ENCODE assay signal across 8 cellular contexts in the genomic region with DNA sequence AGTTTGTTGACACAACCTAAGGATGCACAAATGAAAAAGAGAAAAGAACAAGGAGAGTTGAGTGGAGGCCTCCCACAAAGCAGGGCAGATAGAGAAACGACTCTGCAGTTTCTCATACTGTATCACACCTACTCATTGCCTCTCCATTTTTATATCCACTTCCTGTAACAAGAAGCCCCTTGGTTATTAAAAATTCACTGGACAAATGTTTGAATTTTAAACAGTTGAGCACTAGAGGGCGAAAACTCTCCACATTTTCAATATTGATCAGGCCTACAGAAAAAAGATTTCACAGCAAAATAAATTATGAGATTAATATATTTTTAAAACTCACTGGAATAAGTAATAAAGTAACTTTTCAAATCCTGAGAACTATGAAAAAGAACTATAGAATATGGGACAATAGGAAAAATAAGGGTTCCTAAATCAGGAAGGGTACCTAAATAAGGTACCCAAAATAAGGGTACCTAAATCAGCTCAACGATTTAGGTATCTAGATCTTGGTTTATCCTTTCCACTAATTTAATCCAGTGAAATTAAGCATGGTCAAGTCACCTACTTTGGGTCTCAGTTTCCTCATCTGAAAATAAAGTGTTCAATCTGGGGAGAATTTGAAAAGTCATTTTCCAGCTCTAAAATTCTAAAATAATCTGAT. TPM values are rescaled to one million over a fixed set of nuclear protein-coding genes. Genes with fewer than 3 reads are reported as not detected.
A peak's percentile ranks its signal among the peaks of the same experiment; 100 is the strongest.
DNase-seq lines count a peak whose midpoint lies in the region; ATAC-seq and TF ChIP-seq lines count a peak whose summit lies in the region.

No MANE protein-coding gene starts in this region.

- H3K27me3 Mint-ChIP-seq in brain: no peaks in the 10 kb centered on the region

- intact Hi-C loops in sciatic nerve (cut with DNase I): no loop called here

- peak overlapping the region in 2 of 5 experiments; percentile 30 to 54 for H3K27ac Mint-ChIP-seq in brain

- peak; percentile 67 for TF ChIP-seq CTCF in 22Rv1 (IDR thresholded peaks at IDR 0.05)
- TF ChIP-seq CTCF in brain (conservative IDR thresholded peaks at IDR 0.05): peak; percentile 61 to 70

- H3K36me3 Mint-ChIP-seq in brain: peaks cover 12% of the 10 kb centered on the region

- H3K27ac ChIP-seq in 22Rv1: no peak overlapping the region

- H3K4me3 Mint-ChIP-seq in brain: no peak overlapping the region

- H3K4me1 Mint-ChIP-seq in brain: peaks cover 20% of the 10 kb centered on the region

- DNase-seq in GDM1 (lab: John Stamatoyannopoulos, UW) (peak; percentile 7), NCI-H2081 treated with DMSO at 0.1 percent for 48 hours (lab: John Stamatoyannopoulos, UW) (peak; percentile 17), myocyte (ENCODE audit: low read depth) (peak; percentile 59), sciatic nerve (ENCODE audit: low spot score) (no peak)
- no peak for DNase-seq in activated CD8-positive, alpha-beta memory T cell treated with anti-CD3 and anti-CD28 coated beads for 24 hours

- ATAC-seq in sciatic nerve: no peak
- ATAC-seq in GM21381 (IDR thresholded peaks at IDR 0.05; ENCODE audit: unreplicated experiment): no peak

- no peaks in the 10 kb centered on the region for H3K9me3 Mint-ChIP-seq in brain

RNA-seq across cellular contexts. Expression of a gene that starts 47.0 kb away (rescaled TPM):
- 332 TPM for polyA plus RNA-seq in brain (ENCODE audit: insufficient read depth, low read depth, low replicate concordance)
- total RNA-seq in myocyte (215 and 241 TPM in 2 replicates), sciatic nerve (218 TPM)
- polyA plus RNA-seq in myocyte (2012): 814 TPM

RNA-seq across cellular contexts. Expression of a gene that starts 58.3 kb away (rescaled TPM):
- polyA plus RNA-seq in brain (ENCODE audit: insufficient read depth, low read depth, low replicate concordance): 13.4 TPM
- total RNA-seq in myocyte (0.16 TPM in 1 of 2 replicates, not detected in the other), sciatic nerve (2.1 TPM)
- polyA plus RNA-seq in myocyte (2012): 2.0 TPM

Comparison
In these comparisons a context has a peak if more than half of its experiments do, and no peak if none do; other contexts are left out.
1. DNase-seq: peak in GDM1 (single experiment), NCI-H2081 treated with DMSO at 0.1 percent for 48 hours (single experiment) and myocyte (single experiment); none in activated CD8-positive, alpha-beta memory T cell treated with anti-CD3 and anti-CD28 coated beads for 24 hours (single experiment) and sciatic nerve (single experiment).